ENCODE assay signal across 7 cellular contexts in the genomic region with DNA sequence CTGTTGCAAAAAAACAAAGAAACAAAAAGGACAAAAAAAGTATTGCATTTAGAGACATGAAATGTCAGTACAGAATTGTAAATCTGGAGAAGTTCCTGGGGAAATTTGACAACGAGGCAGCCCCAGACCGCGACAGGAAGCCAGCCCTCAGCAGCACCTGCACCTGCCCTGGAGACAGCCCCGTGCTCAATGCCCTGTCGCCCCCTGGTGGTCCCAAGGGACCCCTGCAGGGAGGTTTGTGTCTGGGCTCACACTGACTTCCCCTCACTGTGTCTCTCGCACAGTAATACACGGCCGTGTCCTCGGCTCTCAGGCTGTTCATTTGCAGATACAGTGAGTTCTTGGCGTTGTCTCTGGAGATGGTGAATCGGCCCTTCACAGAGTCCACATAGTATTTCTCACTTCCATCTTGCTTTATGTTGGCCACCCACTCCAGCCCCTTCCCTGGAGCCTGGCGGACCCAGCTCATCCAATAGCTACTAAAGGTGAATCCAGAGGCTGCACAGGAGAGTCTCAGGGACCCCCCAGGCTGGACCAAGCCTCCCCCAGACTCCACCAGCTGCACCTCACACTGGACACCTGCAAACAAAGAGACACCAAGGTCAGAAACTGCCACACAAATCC.
DNase-seq lines count a peak whose midpoint lies in the region; ATAC-seq and TF ChIP-seq lines count a peak whose summit lies in the region.
"Not testable (repeated sequence)": the region's sequence is repeated elsewhere in the genome, so short reads cannot be mapped to it uniquely, and the experiment has no call there.

No MANE protein-coding gene starts in this region.

- H3K27me3 Mint-ChIP-seq in activated naive CD8-positive, alpha-beta T cell treated with anti-CD3 and anti-CD28 coated beads, Interleukin-2, amount 10 ng/mL, durations not matched to agents 7 days and 5 days, result peaks cover 67% of the 10 kb centered on the region

- H3K4me1 ChIP-seq in lower lobe of right lung, result not testable (repeated sequence)

- not testable (repeated sequence) for ATAC-seq in activated naive CD8-positive, alpha-beta T cell treated with anti-CD3 and anti-CD28 coated beads, Interleukin-2, amount 10 ng/mL, durations not matched to agents 7 days and 5 days (ENCODE audit: low read depth); lower lobe of right lung

- not testable (repeated sequence) for H3K4me3 ChIP-seq in lower lobe of right lung

- in situ Hi-C loops in GM13976 (cut with MboI; ENCODE audit: low sequenced_read_pairs, unreplicated experiment), result not testable (repeated sequence)

- POLR2A ChIA-PET in activated naive CD8-positive, alpha-beta T cell treated with anti-CD3 and anti-CD28 coated beads, Interleukin-2, amount 10 ng/mL, durations not matched to agents 7 days and 5 days (lab: Charles Lee), result not testable (repeated sequence)

- H3K36me3 ChIP-seq in lower lobe of right lung, result not testable (repeated sequence)

- not testable (repeated sequence) for H3K36me3 Mint-ChIP-seq in activated naive CD8-positive, alpha-beta T cell treated with anti-CD3 and anti-CD28 coated beads, Interleukin-2, amount 10 ng/mL, durations not matched to agents 7 days and 5 days

- not testable (repeated sequence) for H3K9me3 Mint-ChIP-seq in activated naive CD8-positive, alpha-beta T cell treated with anti-CD3 and anti-CD28 coated beads, Interleukin-2, amount 10 ng/mL, durations not matched to agents 7 days and 5 days

- H3K27me3 ChIP-seq in lower lobe of right lung (ENCODE audit: low read depth), result peaks cover 13% of the 10 kb centered on the region

- H3K4me3 Mint-ChIP-seq in activated naive CD8-positive, alpha-beta T cell treated with anti-CD3 and anti-CD28 coated beads, Interleukin-2, amount 10 ng/mL, durations not matched to agents 7 days and 5 days, result not testable (repeated sequence)

- peak; percentile 23 for TF ChIP-seq CTCF in GM13976 (IDR thresholded peaks at IDR 0.05; ENCODE audit: borderline replicate concordance, control extremely low read depth, extremely low read depth, insufficient read depth, missing control alignments)
- peak; percentile 29 for TF ChIP-seq CTCF in lower lobe of right lung (IDR thresholded peaks at IDR 0.05)

- intact Hi-C loops in lower lobe of right lung (cut with DNase I), result not testable (repeated sequence)

- DNase-seq in GM13976 (ENCODE audit: low spot score), result peak; percentile 8
- DNase-seq in NCI-H146 (lab: John Stamatoyannopoulos, UW), result peak; percentile 49
- peak; percentile 73 for DNase-seq in T follicular helper cell (ENCODE audit: low read depth)
- peak; percentile 90 for DNase-seq in activated CD8-positive, alpha-beta memory T cell treated with anti-CD3 and anti-CD28 coated beads for 24 hours
- DNase-seq in activated naive CD8-positive, alpha-beta T cell treated with anti-CD3 and anti-CD28 coated beads, Interleukin-2, amount 10 ng/mL, durations not matched to agents 7 days and 5 days, result peak; percentile 73
- peak; percentile 60 for DNase-seq in lower lobe of right lung
- DNase-seq in stimulated activated CD4-positive, alpha-beta T cell treated with anti-CD3 and anti-CD28 coated beads, TNF-alpha, amount 100 ng/mL, for 48 hours (ENCODE audit: low read depth in 3 of 3), result peak; percentile 34 to 79 (median 68)

- not testable (repeated sequence) for H3K9me3 ChIP-seq in lower lobe of right lung

- H3K4me1 Mint-ChIP-seq in activated naive CD8-positive, alpha-beta T cell treated with anti-CD3 and anti-CD28 coated beads, Interleukin-2, amount 10 ng/mL, durations not matched to agents 7 days and 5 days, result peaks cover 12% of the 10 kb centered on the region

- not testable (repeated sequence) for H3K27ac Mint-ChIP-seq in activated naive CD8-positive, alpha-beta T cell treated with anti-CD3 and anti-CD28 coated beads, Interleukin-2, amount 10 ng/mL, durations not matched to agents 7 days and 5 days

- not testable (repeated sequence) for H3K27ac ChIP-seq in lower lobe of right lung

Comparison
In these comparisons a context has a peak if more than half of its experiments do, and no peak if none do; other contexts are left out.
1. DNase-seq: peak in every context shown above with its lines; median percentile 90 in activated CD8-positive, alpha-beta memory T cell treated with anti-CD3 and anti-CD28 coated beads for 24 hours; 73 in T follicular helper cell; 73 in activated naive CD8-positive, alpha-beta T cell treated with anti-CD3 and anti-CD28 coated beads, Interleukin-2, amount 10 ng/mL, durations not matched to agents 7 days and 5 days; 68 in stimulated activated CD4-positive, alpha-beta T cell treated with anti-CD3 and anti-CD28 coated beads, TNF-alpha, amount 100 ng/mL, for 48 hours; 60 in lower lobe of right lung; 49 in NCI-H146; 8 in GM13976.